In genomic region chr11:85647078-85647477, GRCh38 we compare ENCODE assay signal across 8 cellular contexts. TPM values are rescaled to one million over a fixed set of nuclear protein-coding genes. Genes with fewer than 3 reads are reported as not detected.
DNase-seq lines count a peak whose midpoint lies in the region; ATAC-seq, FAIRE-seq and TF ChIP-seq lines count a peak whose summit lies in the region.

No MANE protein-coding gene starts in this region.

- no peaks in the 10 kb centered on the region for H3K27me3 ChIP-seq in upper lobe of left lung

- peaks cover 18% of the 10 kb centered on the region; the same call in 2 of the 3 replicates for H3K4me1 ChIP-seq in A549
- H3K4me1 ChIP-seq in kidney (ENCODE audit: control insufficient read depth in 1 of 2, insufficient read depth in 1 of 2, low read depth in 1 of 2, low read length in 2 of 2), result peaks cover 0 to 9% of the 10 kb centered on the region in 2 donors
- H3K4me1 ChIP-seq in upper lobe of left lung, result peaks cover 9 to 24% (median 16%) of the 10 kb centered on the region in 4 donors

- peaks cover 20% of the 10 kb centered on the region for H3K27me3 Mint-ChIP-seq in activated T-helper 2 cell treated with anti-CD3 and anti-CD28 coated beads, Interferon-gamma antibody, Interleukin-2, Interleukin-4, amounts not matched to agents 10 μg/mL and 5 μg/mL and 100 μg/mL, durations not matched to agents 14 hours and 24 hours and 36 hours (ENCODE audit: low read depth)

- TF ChIP-seq POLR2A in A549 (IDR thresholded peaks at IDR 0.05; ENCODE audit: low read length), result no peak
- TF ChIP-seq POLR2A in upper lobe of left lung (IDR thresholded peaks at IDR 0.05), result no peak

- TF ChIP-seq CTCF in A549 (IDR thresholded peaks at IDR 0.05) (no peak), kidney (IDR thresholded peaks at IDR 0.05; ENCODE audit: borderline replicate concordance, extremely low read depth, insufficient read depth) (no peak), upper lobe of left lung (IDR thresholded peaks at IDR 0.05) (no peak)

- peak overlapping the region in 1 of 2 donors; percentile 85 for H3K9ac ChIP-seq in kidney (ENCODE audit: low read length in 2 of 2)

- no peak for TF ChIP-seq RAD21 in A549 (conservative IDR thresholded peaks at IDR 0.05 in 1 of 2, IDR thresholded peaks at IDR 0.05 in 1 of 2)

- H3K36me3 Mint-ChIP-seq in activated T-helper 2 cell treated with anti-CD3 and anti-CD28 coated beads, Interferon-gamma antibody, Interleukin-2, Interleukin-4, amounts not matched to agents 10 μg/mL and 5 μg/mL and 100 μg/mL, durations not matched to agents 14 hours and 24 hours and 36 hours (ENCODE audit: low read depth), result peaks cover 14% of the 10 kb centered on the region

- no peaks in the 10 kb centered on the region for H3K36me3 ChIP-seq in kidney (ENCODE audit: control insufficient read depth in 1 of 2, insufficient read depth in 2 of 2, low read length in 2 of 2)
- no peaks in the 10 kb centered on the region for H3K36me3 ChIP-seq in upper lobe of left lung

- peak overlapping the region; percentile 95 for H3K4me3 Mint-ChIP-seq in activated T-helper 2 cell treated with anti-CD3 and anti-CD28 coated beads, Interferon-gamma antibody, Interleukin-2, Interleukin-4, amounts not matched to agents 10 μg/mL and 5 μg/mL and 100 μg/mL, durations not matched to agents 14 hours and 24 hours and 36 hours (ENCODE audit: low read depth)

- DNase-seq in A549 (ENCODE audit: low read depth in 1 of 2, low spot score in 1 of 2) (no peak), kidney (no peak), upper lobe of left lung (no peak), GF-D8 (lab: John Stamatoyannopoulos, UW) (no peak), A172 (ENCODE audit: low spot score) (no peak), NCI-H2227 (lab: John Stamatoyannopoulos, UW; ENCODE audit: unreplicated experiment) (no peak)
- DNase-seq in activated T-helper 2 cell treated with anti-CD3 and anti-CD28 coated beads, Interferon-gamma antibody, Interleukin-2, Interleukin-4, amounts not matched to agents 10 μg/mL and 5 μg/mL and 100 μg/mL, durations not matched to agents 14 hours and 24 hours and 36 hours (ENCODE audit: low spot score), result no peak

- no peak for FAIRE-seq in A549 (lab: Jason Lieb, UNC)
- FAIRE-seq in kidney (lab: Jason Lieb, UNC), result no peak

- H3K4me2 ChIP-seq in A549, result peak overlapping the region; percentile 87

- peak in 1 of 2 experiments; percentile 35; a peak in 3 of 6 replicates for ATAC-seq in A549
- ATAC-seq in GM21825 (IDR thresholded peaks at IDR 0.05; ENCODE audit: unreplicated experiment), result peak; percentile 10
- no peak for ATAC-seq in upper lobe of left lung (ENCODE audit: low FRiP score in 2 of 2)

- no peaks in the 10 kb centered on the region for H3K9me3 Mint-ChIP-seq in activated T-helper 2 cell treated with anti-CD3 and anti-CD28 coated beads, Interferon-gamma antibody, Interleukin-2, Interleukin-4, amounts not matched to agents 10 μg/mL and 5 μg/mL and 100 μg/mL, durations not matched to agents 14 hours and 24 hours and 36 hours

- WGBS in A549 (ENCODE audit: missing lambda C conversion rate), result 5% methylated on average over 2 of the region's 2 CpGs
- WGBS in upper lobe of left lung, 2 donors, result 32 to 41% methylated on average over 2 of the region's 2 CpGs

- POLR2A ChIA-PET in A549 (lab: Yijun Ruan, JAX), result interaction anchor here (0.6 to 3.5 kb wide), 7 partner anchors 9 to 197 kb away, joined by 3 to 37 read pairs (median 20); partner anchors contain the start of genes CREBZF, DLG2 and TMEM126B

- peak overlapping the region; percentile 86 to 89 for H3K27ac ChIP-seq in A549
- peak overlapping the region; percentile 2 to 80 for H3K27ac ChIP-seq in kidney (ENCODE audit: low read depth in 2 of 2, low read length in 2 of 2)
- H3K27ac ChIP-seq in upper lobe of left lung, result peak overlapping the region; percentile 78 to 81 (median 80)

- H3K4me1 Mint-ChIP-seq in activated T-helper 2 cell treated with anti-CD3 and anti-CD28 coated beads, Interferon-gamma antibody, Interleukin-2, Interleukin-4, amounts not matched to agents 10 μg/mL and 5 μg/mL and 100 μg/mL, durations not matched to agents 14 hours and 24 hours and 36 hours (ENCODE audit: low read depth), result peaks cover 16% of the 10 kb centered on the region

- TF ChIP-seq EP300 in A549 (IDR thresholded peaks at IDR 0.05), result no peak
- no peak for TF ChIP-seq EP300 in upper lobe of left lung (IDR thresholded peaks at IDR 0.05)

- CTCF ChIA-PET in A549 (lab: Yijun Ruan, JAX), result interaction anchor here (0.6 to 2.1 kb wide), 7 partner anchors 10 to 208 kb away, joined by 3 to 6 read pairs (median 3); partner anchors contain the start of gene CCDC83

- H3K9me3 ChIP-seq in A549 (no peaks in the 10 kb centered on the region), kidney (ENCODE audit: control insufficient read depth in 1 of 2, low read length in 2 of 2) (no peaks in the 10 kb centered on the region), upper lobe of left lung (no peaks in the 10 kb centered on the region)

- H3K4me3 ChIP-seq in A549 (peak overlapping the region; percentile 75), kidney (ENCODE audit: low read length in 2 of 2) (peak overlapping the region; percentile 97), upper lobe of left lung (peak overlapping the region in 3 of 4 donors; percentile 49 to 67 (median 61))

- H3K27ac Mint-ChIP-seq in activated T-helper 2 cell treated with anti-CD3 and anti-CD28 coated beads, Interferon-gamma antibody, Interleukin-2, Interleukin-4, amounts not matched to agents 10 μg/mL and 5 μg/mL and 100 μg/mL, durations not matched to agents 14 hours and 24 hours and 36 hours, result peak overlapping the region; percentile 92

- intact Hi-C loops in activated T-helper 2 cell treated with anti-CD3 and anti-CD28 coated beads, Interferon-gamma antibody, Interleukin-2, Interleukin-4, amounts not matched to agents 10 μg/mL and 5 μg/mL and 100 μg/mL, durations not matched to agents 14 hours and 24 hours and 36 hours (cut with micrococcal nuclease), result loop anchor here (1.0 to 5.0 kb wide), 2 partner anchors 19 to 180 kb away; partner anchors contain the start of gene TMEM126B
- intact Hi-C loops in kidney (cut with DNase I), result no loop called here

RNA-seq across cellular contexts. Expression of gene TMEM126A, which starts 0.7 kb away (rescaled TPM):
- 101 and 123 TPM in 2 replicates for polyA plus RNA-seq in A549 (2011; rRNA removed)
- polyA plus RNA-seq in A549 (2012; cell fraction: cytosol; rRNA removed), result 34.9 and 41.4 TPM in 2 replicates
- polyA plus RNA-seq in A549 (2012; cell fraction: nucleus; rRNA removed), result 7.9 and 9.4 TPM in 2 replicates
- 74.9 to 79.4 TPM (median 76.2 TPM) in 3 replicates for polyA plus RNA-seq in A549 (2017; fragmentation: RNase III; extraction: RNeasy Plus Mini Kit Qiagen cat#74134 plus additional on column Dnase treatment)
- 9.0 and 11.4 TPM in 2 replicates for polyA minus RNA-seq in A549 (2011; rRNA and poly(A)+ RNA removed)
- 48.9 and 49.3 TPM in 2 replicates for total RNA-seq in activated T-helper 2 cell treated with anti-CD3 and anti-CD28 coated beads, Interferon-gamma antibody, Interleukin-2, Interleukin-4, amounts not matched to agents 10 μg/mL and 5 μg/mL and 100 μg/mL, durations not matched to agents 14 hours and 24 hours and 36 hours
- total RNA-seq in kidney, result 20.3 TPM
- 63.8 TPM for polyA plus RNA-seq in kidney (ENCODE audit: insufficient read depth, low read depth, low replicate concordance)
- 10 to 100 TPM in 5 of 6 donors, 1 to 10 TPM in 1; 7.4 to 27.0 (median 17.4) TPM for total RNA-seq in upper lobe of left lung
- total RNA-seq in A172 (2014; rRNA removed; shearing (Covaris generic)), result 116 and 134 TPM in 2 replicates

RNA-seq across cellular contexts. Expression of gene CREBZF, which starts 17.9 kb away (rescaled TPM):
- polyA plus RNA-seq in A549 (2011; rRNA removed) (58.5 and 61.8 TPM in 2 replicates), A549 (2017; fragmentation: RNase III; extraction: RNeasy Plus Mini Kit Qiagen cat#74134 plus additional on column Dnase treatment) (48.2 to 58.6 TPM (median 57.8 TPM) in 3 replicates), kidney (ENCODE audit: insufficient read depth, low read depth, low replicate concordance) (15.2 TPM)
- 30.7 and 32.7 TPM in 2 replicates for polyA plus RNA-seq in A549 (2012; cell fraction: cytosol; rRNA removed)
- 99.6 and 113 TPM in 2 replicates for polyA plus RNA-seq in A549 (2012; cell fraction: nucleus; rRNA removed)
- 29.4 and 31.3 TPM in 2 replicates for polyA minus RNA-seq in A549 (2011; rRNA and poly(A)+ RNA removed)
- total RNA-seq in activated T-helper 2 cell treated with anti-CD3 and anti-CD28 coated beads, Interferon-gamma antibody, Interleukin-2, Interleukin-4, amounts not matched to agents 10 μg/mL and 5 μg/mL and 100 μg/mL, durations not matched to agents 14 hours and 24 hours and 36 hours, result 47.8 and 49.7 TPM in 2 replicates
- total RNA-seq in kidney (44.7 TPM), upper lobe of left lung (100 to 1,000 TPM in 2 of 6 donors, 10 to 100 TPM in 4; 30.8 to 267 (median 66.6) TPM)
- total RNA-seq in A172 (2014; rRNA removed; shearing (Covaris generic)), result 46.6 and 54.2 TPM in 2 replicates

RNA-seq across cellular contexts. Expression of gene TMEM126B, which starts 18.7 kb away (rescaled TPM):
- polyA plus RNA-seq in A549 (2011; rRNA removed), result 88.9 and 114 TPM in 2 replicates
- polyA plus RNA-seq in A549 (2012; cell fraction: cytosol; rRNA removed), result 27.6 and 30.6 TPM in 2 replicates
- polyA plus RNA-seq in A549 (2012; cell fraction: nucleus; rRNA removed), result 10.0 and 25.9 TPM in 2 replicates
- 70.6 to 82.4 TPM (median 75.0 TPM) in 3 replicates for polyA plus RNA-seq in A549 (2017; fragmentation: RNase III; extraction: RNeasy Plus Mini Kit Qiagen cat#74134 plus additional on column Dnase treatment)
- polyA minus RNA-seq in A549 (2011; rRNA and poly(A)+ RNA removed), result 10.7 and 15.5 TPM in 2 replicates
- 63.8 and 66.5 TPM in 2 replicates for total RNA-seq in activated T-helper 2 cell treated with anti-CD3 and anti-CD28 coated beads, Interferon-gamma antibody, Interleukin-2, Interleukin-4, amounts not matched to agents 10 μg/mL and 5 μg/mL and 100 μg/mL, durations not matched to agents 14 hours and 24 hours and 36 hours
- 51.5 TPM for total RNA-seq in kidney
- polyA plus RNA-seq in kidney (ENCODE audit: insufficient read depth, low read depth, low replicate concordance), result 54.7 TPM
- 10 to 100 TPM; 19.3 to 72.6 (median 44.8) TPM for total RNA-seq in upper lobe of left lung
- 175 and 197 TPM in 2 replicates for total RNA-seq in A172 (2014; rRNA removed; shearing (Covaris generic))

RNA-seq across cellular contexts. Expression of gene DLG2, which starts 19.9 kb away (rescaled TPM):
- polyA plus RNA-seq in A549 (2011; rRNA removed) (0.66 and 0.79 TPM in 2 replicates), A549 (2017; fragmentation: RNase III; extraction: RNeasy Plus Mini Kit Qiagen cat#74134 plus additional on column Dnase treatment) (0.26 to 0.40 TPM (median 0.31 TPM) in 3 replicates), kidney (ENCODE audit: insufficient read depth, low read depth, low replicate concordance) (2.9 TPM)
- 0.12 and 0.19 TPM in 2 replicates for polyA plus RNA-seq in A549 (2012; cell fraction: cytosol; rRNA removed)
- 0.11 and 0.13 TPM in 2 replicates for polyA plus RNA-seq in A549 (2012; cell fraction: nucleus; rRNA removed)
- polyA minus RNA-seq in A549 (2011; rRNA and poly(A)+ RNA removed), result 0.73 and 0.99 TPM in 2 replicates
- total RNA-seq in activated T-helper 2 cell treated with anti-CD3 and anti-CD28 coated beads, Interferon-gamma antibody, Interleukin-2, Interleukin-4, amounts not matched to agents 10 μg/mL and 5 μg/mL and 100 μg/mL, durations not matched to agents 14 hours and 24 hours and 36 hours, result 1.8 and 2.1 TPM in 2 replicates
- total RNA-seq in kidney (7.2 TPM), upper lobe of left lung (10 to 100 TPM in 2 of 6 donors, 1 to 10 TPM in 4; 3.4 to 37.7 (median 9.1) TPM)
- 0.67 and 0.72 TPM in 2 replicates for total RNA-seq in A172 (2014; rRNA removed; shearing (Covaris generic))

RNA-seq across cellular contexts. Expression of gene CCDC89, which starts 38.9 kb away (rescaled TPM):
- polyA plus RNA-seq in A549 (2011; rRNA removed) (0.05 and 0.07 TPM in 2 replicates), A549 (2017; fragmentation: RNase III; extraction: RNeasy Plus Mini Kit Qiagen cat#74134 plus additional on column Dnase treatment) (not detected in 3 replicates), kidney (ENCODE audit: insufficient read depth, low read depth, low replicate concordance) (2.7 TPM)
- 0.03 TPM in 2 replicates for polyA plus RNA-seq in A549 (2012; cell fraction: cytosol; rRNA removed)
- polyA plus RNA-seq in A549 (2012; cell fraction: nucleus; rRNA removed), result 0.09 and 0.13 TPM in 2 replicates
- 0.29 and 0.33 TPM in 2 replicates for polyA minus RNA-seq in A549 (2011; rRNA and poly(A)+ RNA removed)
- total RNA-seq in activated T-helper 2 cell treated with anti-CD3 and anti-CD28 coated beads, Interferon-gamma antibody, Interleukin-2, Interleukin-4, amounts not matched to agents 10 μg/mL and 5 μg/mL and 100 μg/mL, durations not matched to agents 14 hours and 24 hours and 36 hours, result not detected in 2 replicates
- total RNA-seq in kidney (3.7 TPM), upper lobe of left lung (10 to 100 TPM in 1 of 6 donors, 1 to 10 TPM in 4, under 1 TPM in 1; 0.46 to 14.7 (median 2.8) TPM)
- total RNA-seq in A172 (2014; rRNA removed; shearing (Covaris generic)), result 11.5 and 13.6 TPM in 2 replicates
